18 cellular contexts compared by ENCODE assay signal in the genomic region with DNA sequence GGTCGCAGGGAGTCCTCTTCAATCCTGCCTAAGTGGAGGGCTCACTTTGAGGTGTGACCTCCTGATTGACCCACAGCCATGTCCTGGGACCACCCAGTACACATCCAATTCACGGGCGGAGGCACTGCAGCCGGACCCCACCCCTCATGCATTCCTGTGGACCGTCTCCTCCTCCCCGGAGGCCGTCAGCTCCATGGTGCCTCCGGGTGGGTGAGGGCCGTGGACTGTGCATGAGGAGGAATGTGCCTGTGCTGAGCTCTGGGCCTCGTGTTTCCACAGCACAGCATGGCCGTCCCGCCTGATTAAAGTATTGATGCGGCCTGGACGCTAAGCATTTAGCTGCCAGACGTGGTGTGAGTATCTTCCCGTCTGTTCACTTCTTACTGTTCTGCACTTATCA. TPM values are rescaled to one million over a fixed set of nuclear protein-coding genes. Genes with fewer than 3 reads are reported as not detected.
A peak's percentile ranks its signal among the peaks of the same experiment; 100 is the strongest.
DNase-seq lines count a peak whose midpoint lies in the region; ATAC-seq, FAIRE-seq and TF ChIP-seq lines count a peak whose summit lies in the region.
"Had no signal": no experiment of that assay in that cellular context is flagged by ENCODE, and none has a peak within 500 bp of the region (broad histone marks: within the 10 kb centered on the region; RNA-seq: fewer than 3 reads in every experiment).

No MANE protein-coding gene starts in this region.

- no peak for TF ChIP-seq RAD21 in H1 (IDR thresholded peaks at IDR 0.05 in 1 of 2, conservative IDR thresholded peaks at IDR 0.05 in 1 of 2; ENCODE audit: low read depth in 2 of 2, low read length in 2 of 2)

- no peak overlapping the region for H2BK120ac ChIP-seq in H1 (replicated peaks; ENCODE audit: low read depth, low read length)

- H3K27ac ChIP-seq in left ventricle myocardium inferior (replicated peaks) (no peak overlapping the region), H1 (ENCODE audit: low read depth, low read length) (no peak overlapping the region), osteoblast (ENCODE audit: low read depth, low read length) (no peak overlapping the region), upper lobe of right lung (no peak overlapping the region), RWPE1 (no peak overlapping the region)
- H3K27ac ChIP-seq: A549 had no signal

- H3K23me2 ChIP-seq in H1 (ENCODE audit: low read depth, low read length): no peaks in the 10 kb centered on the region

- ATAC-seq in upper lobe of right lung (no peak), HG03565 (IDR thresholded peaks at IDR 0.05; ENCODE audit: unreplicated experiment) (no peak)
- ATAC-seq: A549, Panc1 had no signal

- no peaks in the 10 kb centered on the region for H3K9me3 ChIP-seq in left ventricle myocardium inferior (replicated peaks)
- no peaks in the 10 kb centered on the region for H3K9me3 ChIP-seq in H1 (ENCODE audit: insufficient read depth in 2 of 2, low read depth in 1 of 2, low read length in 1 of 2)
- no peaks in the 10 kb centered on the region for H3K9me3 ChIP-seq in osteoblast (ENCODE audit: low read depth, low read length)
- H3K9me3 ChIP-seq in upper lobe of right lung: no peaks in the 10 kb centered on the region
- H3K9me3 ChIP-seq: A549 had no signal

- no peak for TF ChIP-seq EP300 in H1 (IDR thresholded peaks at IDR 0.05; ENCODE audit: borderline replicate concordance in 1 of 2, low read depth in 2 of 2, low read length in 2 of 2)

- no peak overlapping the region for H3K56ac ChIP-seq in H1 (replicated peaks; ENCODE audit: insufficient read length, low read depth, low read length)

- H3K4me1 ChIP-seq in left ventricle myocardium inferior (peaks cover 16% of the 10 kb centered on the region), H1 (replicated peaks in 1 of 4; ENCODE audit: control insufficient read depth in 3 of 4, insufficient read depth in 4 of 4, low read length in 3 of 4) (peaks cover 13 to 31% (median 20%) of the 10 kb centered on the region in 4 experiments), osteoblast (ENCODE audit: insufficient read depth, low read length) (no peaks in the 10 kb centered on the region), upper lobe of right lung (no peaks in the 10 kb centered on the region)
- H3K4me1 ChIP-seq: A549 had no signal

- H3K18ac ChIP-seq in H1 (ENCODE audit: extremely low read depth, low read length): peak overlapping the region; percentile 63

- H3K36me3 ChIP-seq in left ventricle myocardium inferior (no peaks in the 10 kb centered on the region), H1 (ENCODE audit: control insufficient read depth in 2 of 4, insufficient read depth in 4 of 4, low read length in 3 of 4) (no peaks in the 10 kb centered on the region), osteoblast (ENCODE audit: insufficient read depth, low read length) (no peaks in the 10 kb centered on the region), upper lobe of right lung (no peaks in the 10 kb centered on the region)

- H3K27me3 ChIP-seq in left ventricle myocardium inferior (ENCODE audit: low read depth) (peaks cover 63% of the 10 kb centered on the region), H1 (replicated peaks in 1 of 4; ENCODE audit: control insufficient read depth in 3 of 4, extremely low read depth in 1 of 4, insufficient read depth in 3 of 4, low read length in 3 of 4) (no peaks in the 10 kb centered on the region), osteoblast (ENCODE audit: insufficient read depth, low read length) (peaks cover 35% of the 10 kb centered on the region), upper lobe of right lung (peaks cover 36% of the 10 kb centered on the region)

- intact Hi-C loops in cardiac septum (cut with DNase I): no loop called here
- intact Hi-C loops in left ventricle myocardium inferior (cut with micrococcal nuclease): no loop called here
- intact Hi-C loops in upper lobe of right lung (cut with DNase I): no loop called here

- H2BK20ac ChIP-seq in H1 (ENCODE audit: low read length): no peak overlapping the region

- no peak for TF ChIP-seq CTCF in left ventricle myocardium inferior (IDR thresholded peaks at IDR 0.05; ENCODE audit: borderline replicate concordance)
- no peak for TF ChIP-seq CTCF in H1 (IDR thresholded peaks at IDR 0.05; ENCODE audit: control extremely low read depth in 1 of 3, insufficient read depth in 1 of 3, low read depth in 1 of 3, low read length in 3 of 3)
- TF ChIP-seq CTCF in osteoblast (IDR thresholded peaks at IDR 0.05; ENCODE audit: extremely low read depth, low read depth, low read length): no peak
- TF ChIP-seq CTCF in upper lobe of right lung (IDR thresholded peaks at IDR 0.05): no peak
- TF ChIP-seq CTCF in RWPE1 (conservative IDR thresholded peaks at IDR 0.05; ENCODE audit: low read depth): no peak

- DNase-seq in cardiac septum (ENCODE audit: low spot score) (peak; percentile 47), left ventricle myocardium inferior (no peak), H1 (ENCODE audit: low read depth in 1 of 2, low spot score in 2 of 2) (no peak), osteoblast (ENCODE audit: insufficient read length, low spot score, missing footprints) (peak; percentile 36), upper lobe of right lung (peak; percentile 18), RWPE1 (ENCODE audit: low spot score) (no peak)
- DNase-seq: Calu3; CD4-positive, alpha-beta memory T cell; GF-D8; H9; Kasumi-1; MM.1S; NCI-H1092; SHP77 had no signal

- H2BK5ac ChIP-seq in H1 (ENCODE audit: low read depth, low read length): peak overlapping the region; percentile 54; the same call in 1 of the 2 replicates

- peak overlapping the region; percentile 1 for H4K91ac ChIP-seq in H1 (replicated peaks; ENCODE audit: insufficient read length, low read length)

- TF ChIP-seq POLR2A in H1 (IDR thresholded peaks at IDR 0.05; ENCODE audit: control extremely low read depth in 1 of 2, low read depth in 2 of 2, low read length in 2 of 2): no peak

- H2AK5ac ChIP-seq in H1 (ENCODE audit: low read depth, low read length): no peak overlapping the region

- no peak overlapping the region for H3K14ac ChIP-seq in H1 (ENCODE audit: insufficient read length)

- POLR2A ChIA-PET in H1 (lab: Charles Lee; ENCODE audit: partially characterized antibody): no interaction called here
- POLR2A ChIA-PET in RWPE1 (lab: Yijun Ruan, JAX; ENCODE audit: low non-redundant PET): no interaction called here

- H3K9ac ChIP-seq in H1 (replicated peaks in 1 of 4; ENCODE audit: extremely low read depth in 1 of 4, low read depth in 3 of 4, low read length in 3 of 4): no peak overlapping the region

- H3K79me2 ChIP-seq in H1 (ENCODE audit: control insufficient read depth in 1 of 2, insufficient read depth in 2 of 2, low read length in 2 of 2): no peaks in the 10 kb centered on the region
- no peaks in the 10 kb centered on the region for H3K79me2 ChIP-seq in osteoblast (ENCODE audit: insufficient read depth, low read length)

- peak overlapping the region; percentile 89; the same call in 1 of the 2 replicates for H2BK15ac ChIP-seq in H1 (ENCODE audit: low read length)

- no peak overlapping the region for H4K8ac ChIP-seq in H1 (ENCODE audit: extremely low read depth, insufficient read depth, low read length)

- H4K20me1 ChIP-seq in H1 (replicated peaks in 1 of 2; ENCODE audit: control insufficient read depth in 1 of 2, insufficient read depth in 2 of 2, low read length in 2 of 2) (no peaks in the 10 kb centered on the region), osteoblast (ENCODE audit: insufficient read depth, low read length) (no peaks in the 10 kb centered on the region)

- H3K4me2 ChIP-seq in H1 (ENCODE audit: insufficient read depth in 1 of 2, low read depth in 2 of 2, low read length in 2 of 2) (no peak overlapping the region; a peak in 1 of 4 replicates), osteoblast (ENCODE audit: insufficient read depth, low read length) (no peak overlapping the region)
- H3K4me2 ChIP-seq: A549 had no signal

- no peak for FAIRE-seq in H1 (lab: Jason Lieb, UNC)
- FAIRE-seq: A549, HTR-8/SVneo had no signal

- H2AFZ ChIP-seq in H1 (ENCODE audit: low read length) (no peak overlapping the region), osteoblast (ENCODE audit: low read length) (no peak overlapping the region)

- 83% methylated on average over 16 of the region's 16 CpGs; no CpG with 5 or more reads in 1 of the 2 experiments for WGBS in H1 (ENCODE audit: extremely low coverage in 1 of 2, insufficient coverage in 1 of 2, insufficient read length in 1 of 2, insufficient replicate concordance in 2 of 2, low coverage in 1 of 2, low lambda C conversion rate in 2 of 2, missing lambda C conversion rate in 1 of 2), 2 experiments

- H3K4me3 ChIP-seq in left ventricle myocardium inferior (no peak overlapping the region), H1 (ENCODE audit: extremely low read depth in 1 of 4, insufficient read depth in 2 of 4, low read depth in 3 of 4, low read length in 4 of 4) (no peak overlapping the region), osteoblast (ENCODE audit: insufficient read depth, low read length) (no peak overlapping the region), upper lobe of right lung (no peak overlapping the region)
- H3K4me3 ChIP-seq: A549 had no signal

- no peak overlapping the region for H3K4ac ChIP-seq in H1 (replicated peaks; ENCODE audit: insufficient read length, low read depth, low read length)

- no peaks in the 10 kb centered on the region for H3K79me1 ChIP-seq in H1 (ENCODE audit: low read depth, low read length)

- H2BK12ac ChIP-seq in H1 (ENCODE audit: low read depth, low read length): peak overlapping the region; percentile 35; the same call in 1 of the 2 replicates

- CTCF ChIA-PET in H1 (lab: Charles Lee; ENCODE audit: partially characterized antibody) (no interaction called here), RWPE1 (lab: Yijun Ruan, JAX) (no interaction called here)

- H3K23ac ChIP-seq in H1 (ENCODE audit: insufficient read length): no peak overlapping the region

- no peak overlapping the region for H4K5ac ChIP-seq in H1 (ENCODE audit: insufficient read length, low read depth, low read length)

RNA-seq across cellular contexts. Expression of gene CFAP46, which starts 52.8 kb away (rescaled TPM):
- 0.94 TPM for total RNA-seq in cardiac septum
- 0.99 TPM for total RNA-seq in left ventricle myocardium inferior
- total RNA-seq in H1 (2021; fragmentation: NEBNext Ultra II Directional; extraction: Animal tissue kit (Norgen Biotek cat#: 25700)): 3.1 and 4.8 TPM in 2 replicates
- 2.2 and 2.6 TPM in 2 replicates for polyA plus RNA-seq in H1 (2011; rRNA removed)
- 2.7 TPM for polyA plus RNA-seq in H1 (2011; cell fraction: cytosol; rRNA removed)
- 8.9 TPM for polyA plus RNA-seq in H1 (2011; cell fraction: nucleus; rRNA removed)
- polyA plus RNA-seq in H1 (2012, experiment 1 of 2): 2.5 to 4.7 TPM (median 3.4 TPM) in 4 replicates
- 2.7 TPM for polyA plus RNA-seq in H1 (2012, experiment 2 of 2)
- 2.8 TPM for polyA plus RNA-seq in H1 (2013, experiment 1 of 2)
- 2.5 TPM for polyA plus RNA-seq in H1 (2013, experiment 2 of 2)
- 3.9 TPM in 2 replicates for polyA minus RNA-seq in H1 (2011; rRNA and poly(A)+ RNA removed)
- 0.29 TPM for polyA minus RNA-seq in H1 (2011; cell fraction: cytosol; rRNA and poly(A)+ RNA removed)
- polyA minus RNA-seq in H1 (2011; cell fraction: nucleus; rRNA and poly(A)+ RNA removed): 5.8 TPM
- under 0.01 and 0.29 TPM in 2 replicates for total RNA-seq in osteoblast
- 0.52 TPM for total RNA-seq in upper lobe of right lung
- total RNA-seq: Calu3; CD4-positive, alpha-beta memory T cell had no signal
- polyA plus RNA-seq: CD4-positive, alpha-beta memory T cell had no signal

Comparison
In these comparisons a context has a peak if more than half of its experiments do, and no peak if none do; other contexts are left out.
1. DNase-seq: peak in cardiac septum (single experiment), osteoblast (single experiment) and upper lobe of right lung (single experiment); none in left ventricle myocardium inferior (single experiment), H1 (0 of 2) and RWPE1 (single experiment).